Comparison of ENCODE assay signal across 16 cellular contexts in the genomic region with DNA sequence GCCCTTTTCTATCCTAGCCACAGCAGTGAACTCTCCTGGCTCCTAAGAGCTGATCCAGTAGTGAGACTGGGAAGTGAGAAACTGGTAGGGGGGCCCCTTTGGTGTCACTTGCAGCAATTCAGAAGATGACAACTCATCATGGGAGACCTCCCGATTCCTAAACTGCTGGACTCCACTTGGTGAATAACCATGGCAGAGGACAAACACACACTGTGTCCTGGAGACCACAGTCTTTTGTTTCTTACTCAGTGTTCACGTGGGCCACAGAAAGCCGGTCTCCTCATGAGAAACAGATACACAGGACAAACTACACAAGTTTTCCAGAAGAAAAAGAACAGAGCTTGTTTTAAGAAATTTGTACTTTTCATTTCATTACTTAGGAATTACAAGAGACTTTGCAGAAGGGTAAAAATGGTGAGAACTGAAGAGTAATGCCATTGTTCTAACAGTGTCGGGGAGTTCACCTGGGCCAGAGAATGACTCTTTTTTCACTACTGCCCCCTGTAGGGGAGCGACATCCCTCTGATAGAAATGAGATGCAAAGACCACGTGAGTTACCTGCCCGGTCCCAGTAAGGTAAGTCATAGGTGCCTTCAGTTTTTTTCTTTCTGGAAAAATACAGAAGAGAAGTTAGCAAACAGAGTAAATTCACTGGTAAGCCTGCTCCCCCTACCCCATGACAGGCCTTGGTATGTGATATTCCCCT. TPM values are rescaled to one million over a fixed set of nuclear protein-coding genes. Genes with fewer than 3 reads are reported as not detected.
DNase-seq lines count a peak whose midpoint lies in the region; ATAC-seq and TF ChIP-seq lines count a peak whose summit lies in the region.
"Had no signal": no experiment of that assay in that cellular context is flagged by ENCODE, and none has a peak within 500 bp of the region (broad histone marks: within the 10 kb centered on the region; RNA-seq: fewer than 3 reads in every experiment).

No MANE protein-coding gene starts in this region.

- peaks cover 4% of the 10 kb centered on the region for H3K36me3 ChIP-seq in A673 (ENCODE audit: insufficient read depth, low read length, poor library complexity, severe bottlenecking)

- BruUV-seq in A673 (replicated peaks; lab: Mats Ljungman, UMichigan), result no TSS peak

- no peaks in the 10 kb centered on the region for H3K4me1 ChIP-seq in A673 (ENCODE audit: insufficient read depth, low read length, poor library complexity, severe bottlenecking)

- DNase-seq in A673 (ENCODE audit: low spot score) (no peak), astrocyte of the cerebellum (ENCODE audit: low read depth) (no peak), iPS-NIHi7 (ENCODE audit: extremely low spot score) (peak; percentile 51), dermis blood vessel endothelial cell (no peak), dorsolateral prefrontal cortex (no peak), SKM-1 treated with dmso at 0.1 percent for 144 hours (lab: John Stamatoyannopoulos, UW; ENCODE audit: unreplicated experiment) (no peak)
- DNase-seq: activated CD4-positive, alpha-beta memory T cell treated with anti-CD3 and anti-CD28 coated beads, Interleukin-2, amount 10 ng/mL, durations not matched to agents 7 days and 5 days; amniotic stem cell; EL; NCI-H1417; NCI-H2227 treated with DMSO at 0.1 percent for 48 hours had no signal

- H3K9me3 ChIP-seq in A673 (ENCODE audit: low read depth, low read length, poor library complexity, severe bottlenecking), result no peaks in the 10 kb centered on the region

- ATAC-seq in GM21360 (IDR thresholded peaks at IDR 0.05; ENCODE audit: unreplicated experiment), result no peak
- ATAC-seq: stimulated activated effector memory CD8-positive, alpha-beta T cell treated with anti-CD3 and anti-CD28 coated beads, Interleukin-12 subunit alpha, Interleukin-12 subunit beta, amount 100 ng/mL, for 72 hours had no signal

- in situ Hi-C loops in astrocyte of the cerebellum (cut with HindIII; ENCODE audit: low sequenced_read_pairs), result no loop called here

- CTCF ChIA-PET in A673 (lab: Charles Lee), result no interaction called here

- 0 out of 2 replicates have a peak, but pooled peaks have one; percentile 20 for TF ChIP-seq CTCF in A673 (conservative IDR thresholded peaks at IDR 0.05; ENCODE audit: low read depth, low read length)
- 0 out of 2 replicates have a peak, but pooled peaks have one; percentile 3 for TF ChIP-seq CTCF in GM12874 (IDR thresholded peaks at IDR 0.05; ENCODE audit: insufficient read depth, low read depth, low read length)
- TF ChIP-seq CTCF in astrocyte of the cerebellum (IDR thresholded peaks at IDR 0.05; ENCODE audit: low read depth, low read length, missing control alignments), result peak; percentile 30
- TF ChIP-seq CTCF in dorsolateral prefrontal cortex (IDR thresholded peaks at IDR 0.05 in 54 of 56, conservative IDR thresholded peaks at IDR 0.05 in 2 of 56; ENCODE audit: low read depth in 1 of 56, partially characterized antibody in 56 of 56), result peak in 4 of 56 donors; percentile 6 to 21 (median 14)

- intact Hi-C loops in A673 (cut with micrococcal nuclease; ENCODE audit: unreplicated experiment), result no loop called here
- intact Hi-C loops in dorsolateral prefrontal cortex (cut with DNase I), result no loop called here

- H3K27me3 ChIP-seq in A673 (replicated peaks; ENCODE audit: insufficient read depth, low read depth, low read length, poor library complexity), result no peaks in the 10 kb centered on the region
- H3K27me3 ChIP-seq in dorsolateral prefrontal cortex, result no peaks in the 10 kb centered on the region

- H3K27ac ChIP-seq in A673 (ENCODE audit: low read depth, low read length, poor library complexity, severe bottlenecking), result no peak overlapping the region
- H3K27ac ChIP-seq in dorsolateral prefrontal cortex, result peak overlapping the region in 4 of 59 donors; percentile 10 to 44 (median 30)
- H3K27ac ChIP-seq: SK-N-MC had no signal

- H3K4me3 ChIP-seq in A673 (ENCODE audit: low read depth, low read length, poor library complexity, severe bottlenecking), result no peak overlapping the region
- H3K4me3 ChIP-seq in astrocyte of the cerebellum (ENCODE audit: low read depth, low read length), result no peak overlapping the region
- no peak overlapping the region for H3K4me3 ChIP-seq in dorsolateral prefrontal cortex
- H3K4me3 ChIP-seq: SK-N-MC, skin epidermis had no signal

- POLR2A ChIA-PET in A673 (lab: Charles Lee; ENCODE audit: low non-redundant PET), result no interaction called here

RNA-seq across cellular contexts. Expression of gene ST3GAL6, which starts 38.1 kb away (rescaled TPM):
- total RNA-seq in A673 (2021) (4.8 and 8.2 TPM in 2 replicates), dermis blood vessel endothelial cell (18.6 and 30.1 TPM in 2 replicates), dorsolateral prefrontal cortex (10 to 100 TPM; 14.2 to 56.6 (median 29.9) TPM)
- total RNA-seq: activated CD4-positive, alpha-beta memory T cell treated with anti-CD3 and anti-CD28 coated beads, Interleukin-2, amount 10 ng/mL, durations not matched to agents 7 days and 5 days had no signal
